ENCODE assay signal across 1 cellular context in the genomic region with DNA sequence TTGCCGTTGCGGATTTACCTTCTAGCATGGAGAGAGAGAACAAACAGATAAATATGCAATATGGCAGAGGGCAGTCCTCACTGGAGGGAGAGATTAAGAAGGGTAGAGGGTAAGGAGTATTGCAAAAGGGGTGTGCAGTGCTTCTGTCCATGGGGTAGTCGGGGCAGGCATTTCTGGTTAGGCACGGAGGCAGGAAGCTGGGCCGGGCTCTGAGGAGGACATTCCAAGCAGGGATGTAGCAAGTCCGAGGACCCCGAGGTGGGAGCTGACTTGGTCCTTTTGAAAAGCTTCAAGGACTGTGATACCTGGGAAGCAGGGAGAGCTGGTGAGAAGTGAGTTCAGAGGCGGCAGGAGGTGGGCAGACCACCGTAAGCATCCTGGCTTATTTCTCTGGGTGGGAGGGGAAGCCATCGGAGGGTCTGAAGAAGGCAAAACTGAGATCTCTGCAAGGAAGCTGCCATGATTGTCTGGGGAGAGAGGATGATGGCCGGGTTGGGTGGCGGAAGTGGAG.
TF ChIP-seq lines count a peak whose summit lies in the region.

No MANE protein-coding gene starts in this region.

TF ChIP-seq in IMR-90, 13 proteins besides CTCF, POLR2A, EP300 and RAD21:
- no peak for TF ChIP-seq RFX5 (IDR thresholded peaks at IDR 0.05; ENCODE audit: low read depth, low read length)
TF ChIP-seq in IMR-90: peak in this region for 0.
